8 cellular contexts compared by ENCODE assay signal in genomic region chr13:114067886-114068722, GRCh38.
DNase-seq lines count a peak whose midpoint lies in the region; ATAC-seq and TF ChIP-seq lines count a peak whose summit lies in the region.

No MANE protein-coding gene starts in this region.

- peak overlapping the region; percentile 89 to 93 (median 92) for H3K27ac Mint-ChIP-seq in immature natural killer cell

- no peak for TF ChIP-seq POLR2A in erythroblast (IDR thresholded peaks at IDR 0.05; ENCODE audit: low read length)

- ATAC-seq in HG02571 (IDR thresholded peaks at IDR 0.05; ENCODE audit: unreplicated experiment) (peak; percentile 30), left lobe of liver (no peak)

- peaks cover 78 to 85% of the 10 kb centered on the region in 2 donors for H3K4me1 Mint-ChIP-seq in immature natural killer cell

- peaks cover 14 to 21% (median 15%) of the 10 kb centered on the region in 3 donors for H3K36me3 Mint-ChIP-seq in immature natural killer cell

- H3K27ac ChIP-seq in temporal lobe (ENCODE audit: low read depth, low read length) = peak overlapping the region; percentile 19

- H3K9me3 Mint-ChIP-seq in immature natural killer cell = peaks cover 0 to 11% (median 0%) of the 10 kb centered on the region in 6 donors

- peaks cover 65 to 76% (median 69%) of the 10 kb centered on the region in 3 donors for H3K27me3 Mint-ChIP-seq in immature natural killer cell (ENCODE audit: low read depth in 3 of 3)

- H3K4me3 Mint-ChIP-seq in immature natural killer cell = peak overlapping the region; percentile 71 to 88 (median 81)

- DNase-seq in activated CD8-positive, alpha-beta memory T cell treated with anti-CD3 and anti-CD28 coated beads, Interleukin-2, amount 50 U/mL, for 4 hours = peak; percentile 22
- DNase-seq in immature natural killer cell (peak; percentile 45 to 55 (median 51)), erythroblast (lab: John Stamatoyannopoulos, UW) (no peak), HT-29 (ENCODE audit: low spot score) (no peak), left lobe of liver (ENCODE audit: low spot score) (no peak)

- peak overlapping the region; percentile 15; the same call in 1 of the 2 replicates for H3K4me3 ChIP-seq in GM08714 (ENCODE audit: low read length)

Comparison
In these comparisons a context has a peak if more than half of its experiments do, and no peak if none do; other contexts are left out.
1. DNase-seq: peak in activated CD8-positive, alpha-beta memory T cell treated with anti-CD3 and anti-CD28 coated beads, Interleukin-2, amount 50 U/mL, for 4 hours (single experiment) and immature natural killer cell (3 of 3); none in erythroblast (0 of 2), HT-29 (single experiment) and left lobe of liver (single experiment).